In genomic region chr11:73493838-73494598, GRCh38 we compare ENCODE assay signal across 9 cellular contexts.
DNase-seq lines count a peak whose midpoint lies in the region; ATAC-seq and TF ChIP-seq lines count a peak whose summit lies in the region.
"Had no signal": no experiment of that assay in that cellular context is flagged by ENCODE, and none has a peak within 500 bp of the region (broad histone marks: within the 10 kb centered on the region; RNA-seq: fewer than 3 reads in every experiment).

No MANE protein-coding gene starts in this region.

- H3K36me3 Mint-ChIP-seq in type B pancreatic cell = peaks cover 5% of the 10 kb centered on the region

- peaks cover 0 to 5% of the 10 kb centered on the region in 2 donors for H3K4me1 ChIP-seq in breast epithelium

- H3K27ac ChIP-seq in breast epithelium = peak overlapping the region; percentile 35 to 85

- H3K36me3 ChIP-seq in breast epithelium = no peaks in the 10 kb centered on the region

- H3K4me1 Mint-ChIP-seq in type B pancreatic cell (ENCODE audit: unreplicated experiment) = peaks cover 6% of the 10 kb centered on the region

- intact Hi-C loops in breast epithelium (cut with DNase I; ENCODE audit: low total_unique reads) = no loop called here

- DNase-seq in HT1080 (ENCODE audit: low read depth) (peak; percentile 87), breast epithelium (ENCODE audit: low spot score in 2 of 2) (peak in 1 of 2 donors; percentile 79), iPS-NIHi11 (ENCODE audit: low spot score) (peak; percentile 79), type B pancreatic cell (ENCODE audit: extremely low spot score, unreplicated experiment) (no peak), DMS 273 (lab: John Stamatoyannopoulos, UW; ENCODE audit: unreplicated experiment) (no peak)
- DNase-seq: activated CD8-positive, alpha-beta memory T cell treated with anti-CD3 and anti-CD28 coated beads, Interleukin-2, amount 50 U/mL, for 4 hours; glutamatergic neuron had no signal

- H3K27me3 Mint-ChIP-seq in type B pancreatic cell = no peaks in the 10 kb centered on the region

- H3K9me3 Mint-ChIP-seq in type B pancreatic cell = no peaks in the 10 kb centered on the region

- H3K27ac Mint-ChIP-seq in type B pancreatic cell = peak overlapping the region; percentile 4

- ATAC-seq in GM19328 (IDR thresholded peaks at IDR 0.05; ENCODE audit: unreplicated experiment) (no peak), HG03442 (IDR thresholded peaks at IDR 0.05; ENCODE audit: unreplicated experiment) (no peak)

- H3K4me3 Mint-ChIP-seq in type B pancreatic cell = no peak overlapping the region

- no peak overlapping the region for H3K4me3 ChIP-seq in breast epithelium

- H3K9me3 ChIP-seq in breast epithelium = no peaks in the 10 kb centered on the region

- no peaks in the 10 kb centered on the region for H3K27me3 ChIP-seq in breast epithelium

- TF ChIP-seq POLR2A in breast epithelium (IDR thresholded peaks at IDR 0.05) = no peak

- TF ChIP-seq CTCF in breast epithelium (IDR thresholded peaks at IDR 0.05) (no peak), type B pancreatic cell (conservative IDR thresholded peaks at IDR 0.05) (no peak)

Comparison
In these comparisons a context has a peak if more than half of its experiments do, and no peak if none do; other contexts are left out.
1. DNase-seq: peak in HT1080 (single experiment) and iPS-NIHi11 (single experiment); none in type B pancreatic cell (single experiment) and DMS 273 (single experiment).